21 cellular contexts compared by ENCODE assay signal in the genomic region with DNA sequence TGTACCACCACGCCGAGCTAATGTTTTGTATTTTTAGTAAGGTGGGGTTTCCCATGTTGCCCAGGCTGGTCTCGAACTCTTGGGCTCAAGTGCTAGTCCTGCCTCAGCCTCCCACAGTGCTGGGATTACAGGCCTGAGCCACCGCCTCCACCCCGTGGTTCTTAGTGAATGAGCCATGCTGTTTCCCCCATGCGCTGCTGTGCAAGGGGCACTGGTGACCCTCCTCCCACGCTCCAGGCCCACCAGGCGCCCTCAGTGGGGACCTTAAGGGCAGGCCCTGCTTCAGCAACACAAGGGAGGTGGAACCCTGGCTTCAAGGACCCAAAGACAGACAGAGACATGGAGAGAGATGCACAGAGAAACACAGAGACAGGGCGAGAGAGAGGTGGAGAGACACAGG. TPM values are rescaled to one million over a fixed set of nuclear protein-coding genes. Genes with fewer than 3 reads are reported as not detected.
DNase-seq lines count a peak whose midpoint lies in the region; ATAC-seq, FAIRE-seq and TF ChIP-seq lines count a peak whose summit lies in the region.
"Had no signal": no experiment of that assay in that cellular context is flagged by ENCODE, and none has a peak within 500 bp of the region (broad histone marks: within the 10 kb centered on the region; RNA-seq: fewer than 3 reads in every experiment).

No MANE protein-coding gene starts in this region.

- no peak for TF ChIP-seq POLR2A in HepG2 (IDR thresholded peaks at IDR 0.05; ENCODE audit: insufficient read depth in 1 of 2, low read depth in 2 of 2, low read length in 2 of 2)
- TF ChIP-seq POLR2A in thyroid gland (IDR thresholded peaks at IDR 0.05): no peak

- ATAC-seq in HepG2 (no peak), GM21786 (IDR thresholded peaks at IDR 0.05; ENCODE audit: unreplicated experiment) (no peak)

- H3K27me3 ChIP-seq in liver (ENCODE audit: control insufficient read depth in 4 of 4, insufficient read depth in 4 of 4, low read length in 3 of 4) (no peaks in the 10 kb centered on the region), HepG2 (ENCODE audit: control insufficient read depth in 1 of 2, insufficient read depth in 2 of 2, low read length in 2 of 2) (no peaks in the 10 kb centered on the region), endodermal cell (ENCODE audit: control insufficient read depth, insufficient read depth, low read length, poor library complexity, severe bottlenecking) (no peaks in the 10 kb centered on the region), thyroid gland (no peaks in the 10 kb centered on the region)
- H3K27me3 ChIP-seq: esophagus squamous epithelium had no signal

- peak overlapping the region; percentile 91 to 98 for H3K27ac ChIP-seq in liver (ENCODE audit: low read depth in 1 of 2, low read length in 2 of 2)
- H3K27ac ChIP-seq in HepG2 (ENCODE audit: extremely low read length, insufficient read depth, low read length): no peak overlapping the region
- H3K27ac ChIP-seq in endodermal cell (ENCODE audit: low read depth, low read length): no peak overlapping the region
- H3K27ac ChIP-seq in thyroid gland: peak overlapping the region in 2 of 3 donors; percentile 9 to 30

- peaks cover 3 to 11% (median 7%) of the 10 kb centered on the region in 4 donors for H3K36me3 ChIP-seq in liver (ENCODE audit: control insufficient read depth in 4 of 4, insufficient read depth in 3 of 4, low read depth in 1 of 4, low read length in 3 of 4)
- peaks cover 17 to 55% of the 10 kb centered on the region in 2 experiments; a peak in 4 of 5 replicates for H3K36me3 ChIP-seq in HepG2 (replicated peaks in 1 of 2; ENCODE audit: control insufficient read depth in 1 of 2, insufficient read depth in 2 of 2, low read length in 2 of 2)
- peaks cover 27% of the 10 kb centered on the region for H3K36me3 ChIP-seq in endodermal cell (ENCODE audit: control insufficient read depth, insufficient read depth, low read length)
- peaks cover 19 to 22% of the 10 kb centered on the region in 2 donors for H3K36me3 ChIP-seq in thyroid gland

- in situ Hi-C loops in HepG2 (cut with HindIII; ENCODE audit: extremely low pct_ligation_motif_present, low pct_unique_long_range_greater_than_20kb): no loop called here

- intact Hi-C loops in HepG2 (cut with micrococcal nuclease; ENCODE audit: unreplicated experiment): no loop called here
- intact Hi-C loops in activated CD4-positive, alpha-beta memory T cell treated with anti-CD3 and anti-CD28 coated beads for 36 hours (cut with micrococcal nuclease): loop anchor here (2.0 to 5.0 kb wide), 2 partner anchors 17 to 61 kb away; no protein-coding TSS in a partner anchor
- intact Hi-C loops in thyroid gland (cut with DNase I): no loop called here
- intact Hi-C loops in head of caudate nucleus (cut with DNase I): no loop called here

- BruUV-seq in HepG2 (replicated peaks; lab: Mats Ljungman, UMichigan): no TSS peak

- H3K4me1 ChIP-seq in liver (ENCODE audit: control insufficient read depth in 4 of 4, insufficient read depth in 4 of 4, low read length in 3 of 4): peaks cover 12 to 78% (median 63%) of the 10 kb centered on the region in 4 donors
- H3K4me1 ChIP-seq in HepG2 (ENCODE audit: insufficient read depth, low read length): peaks cover 40% of the 10 kb centered on the region
- no peaks in the 10 kb centered on the region for H3K4me1 ChIP-seq in endodermal cell (ENCODE audit: control insufficient read depth, insufficient read depth, low read length)
- H3K4me1 ChIP-seq in thyroid gland: peaks cover 26 to 31% of the 10 kb centered on the region in 2 donors

- peaks cover 24% of the 10 kb centered on the region for H3K4me1 Mint-ChIP-seq in activated CD4-positive, alpha-beta memory T cell treated with anti-CD3 and anti-CD28 coated beads for 36 hours (ENCODE audit: low read depth)
- no peaks in the 10 kb centered on the region for H3K4me1 Mint-ChIP-seq in endodermal cell

- WGBS in liver: 95% methylated on average over 9 of the region's 9 CpGs
- 98% methylated on average over 9 of the region's 9 CpGs for WGBS in HepG2 (ENCODE audit: low lambda C conversion rate)
- WGBS in endodermal cell (ENCODE audit: insufficient coverage in 1 of 2, insufficient read length in 1 of 2), 2 experiments: 95 to 98% methylated on average over 6 to 9 of the region's 9 CpGs
- WGBS in thyroid gland, 2 donors: 92 to 97% methylated on average over 6 to 9 of the region's 9 CpGs

- no peak for TF ChIP-seq RAD21 in liver (IDR thresholded peaks at IDR 0.05)
- no peak for TF ChIP-seq RAD21 in HepG2 (CRISPR knock-in tag; IDR thresholded peaks at IDR 0.05)

- H3K79me2 ChIP-seq in HepG2 (ENCODE audit: insufficient read depth, low read length): peaks cover 3% of the 10 kb centered on the region

- H3K9me3 ChIP-seq in liver (ENCODE audit: control insufficient read depth in 4 of 4, low read length in 3 of 4): no peaks in the 10 kb centered on the region
- no peaks in the 10 kb centered on the region for H3K9me3 ChIP-seq in HepG2 (ENCODE audit: low read length)
- no peaks in the 10 kb centered on the region for H3K9me3 ChIP-seq in endodermal cell (ENCODE audit: control insufficient read depth, low read length)
- H3K9me3 ChIP-seq in thyroid gland: no peaks in the 10 kb centered on the region
- H3K9me3 ChIP-seq: esophagus squamous epithelium, prostate gland had no signal

- H3K27me3 Mint-ChIP-seq in activated CD4-positive, alpha-beta memory T cell treated with anti-CD3 and anti-CD28 coated beads for 36 hours: no peaks in the 10 kb centered on the region
- no peaks in the 10 kb centered on the region for H3K27me3 Mint-ChIP-seq in endodermal cell (ENCODE audit: insufficient read depth)
- H3K27me3 Mint-ChIP-seq: activated B cell treated with CpG ODN at 0.5 μM for 24 hours, naive B cell had no signal

- peak overlapping the region; percentile 31 for H3K27ac Mint-ChIP-seq in activated CD4-positive, alpha-beta memory T cell treated with anti-CD3 and anti-CD28 coated beads for 36 hours
- H3K27ac Mint-ChIP-seq in endodermal cell: peak overlapping the region; percentile 45
- H3K27ac Mint-ChIP-seq: activated B cell treated with CpG ODN at 0.5 μM for 24 hours had no signal

- H3K4me2 ChIP-seq in HepG2 (ENCODE audit: low read depth, low read length): no peak overlapping the region
- H3K4me2 ChIP-seq: smooth muscle cell had no signal

- no peak overlapping the region for H2AFZ ChIP-seq in HepG2 (ENCODE audit: low read length)

- CTCF ChIA-PET in HepG2 (lab: Yijun Ruan, JAX; ENCODE audit: low intra/inter-chr PET ratio, low total read pairs): no interaction called here
- CTCF ChIA-PET in activated CD4-positive, alpha-beta memory T cell treated with anti-CD3 and anti-CD28 coated beads for 36 hours (lab: Charles Lee): interaction anchor here (2.1 kb wide), 1 partner anchor 28 kb away, joined by 11 read pairs; no protein-coding TSS in a partner anchor

- H3K9ac ChIP-seq in liver (ENCODE audit: low read depth in 1 of 2, low read length in 2 of 2): no peak overlapping the region
- no peak overlapping the region for H3K9ac ChIP-seq in HepG2 (ENCODE audit: insufficient read depth, low read depth, low read length)
- no peak overlapping the region for H3K9ac ChIP-seq in endodermal cell (ENCODE audit: extremely low read depth, low read length, poor library complexity, severe bottlenecking)
- H3K9ac ChIP-seq: KMS-11 had no signal

- POLR2A ChIA-PET in HepG2 (lab: Yijun Ruan, JAX): interaction anchor here (2.1 kb wide), 1 partner anchor 60 kb away, joined by 4 read pairs; no protein-coding TSS in a partner anchor
- POLR2A ChIA-PET in activated CD4-positive, alpha-beta memory T cell treated with anti-CD3 and anti-CD28 coated beads for 36 hours (lab: Charles Lee): no interaction called here

- H4K20me1 ChIP-seq in HepG2 (ENCODE audit: insufficient read depth, low read length): no peaks in the 10 kb centered on the region

- no peak for DNase-seq in HepG2 (ENCODE audit: low spot score)
- no peak for DNase-seq in activated CD4-positive, alpha-beta memory T cell treated with anti-CD3 and anti-CD28 coated beads for 36 hours
- DNase-seq in endodermal cell: peak; percentile 37
- no peak for DNase-seq in thyroid gland
- DNase-seq in head of caudate nucleus: no peak
- DNase-seq: activated B cell treated with CpG ODN at 0.5 μM for 24 hours; activated CD8-positive, alpha-beta memory T cell treated with anti-CD3 and anti-CD28 coated beads, Interleukin-2, amount 50 U/mL, for 4 hours; esophagus squamous epithelium; HCEC 1CT; naive B cell; NCI-H2081 treated with DMSO at 0.1 percent for 48 hours; NCI-H510A treated with DMSO at 0.1 percent for 48 hours; SHP77; stimulated activated CD8-positive, alpha-beta memory T cell treated with anti-CD3 and anti-CD28 coated beads, Interleukin-4, amount 100 ng/mL, for 48 hours had no signal

- H3K36me3 Mint-ChIP-seq in activated CD4-positive, alpha-beta memory T cell treated with anti-CD3 and anti-CD28 coated beads for 36 hours: peaks cover 8% of the 10 kb centered on the region
- H3K36me3 Mint-ChIP-seq in endodermal cell (ENCODE audit: low read depth): peaks cover 17% of the 10 kb centered on the region

- TF ChIP-seq CTCF in liver (IDR thresholded peaks at IDR 0.05; ENCODE audit: low read depth, low read length, missing input control): no peak
- TF ChIP-seq CTCF in HepG2 (CRISPR knock-in tag; IDR thresholded peaks at IDR 0.05): no peak
- no peak for TF ChIP-seq CTCF in endodermal cell (conservative IDR thresholded peaks at IDR 0.05)
- no peak for TF ChIP-seq CTCF in thyroid gland (IDR thresholded peaks at IDR 0.05)

- H3K9me3 Mint-ChIP-seq in activated CD4-positive, alpha-beta memory T cell treated with anti-CD3 and anti-CD28 coated beads for 36 hours: no peaks in the 10 kb centered on the region
- no peaks in the 10 kb centered on the region for H3K9me3 Mint-ChIP-seq in endodermal cell
- H3K9me3 Mint-ChIP-seq: activated B cell treated with CpG ODN at 0.5 μM for 24 hours, naive B cell had no signal

- H3K4me3 Mint-ChIP-seq in activated CD4-positive, alpha-beta memory T cell treated with anti-CD3 and anti-CD28 coated beads for 36 hours: no peak overlapping the region
- no peak overlapping the region for H3K4me3 Mint-ChIP-seq in endodermal cell
- H3K4me3 Mint-ChIP-seq: activated B cell treated with CpG ODN at 0.5 μM for 24 hours, naive B cell had no signal

- FAIRE-seq in HepG2 (lab: Jason Lieb, UNC): no peak
- FAIRE-seq: bronchial epithelial cell, G401.6 had no signal

- H3K4me3 ChIP-seq in liver (ENCODE audit: low read depth in 1 of 3, low read length in 3 of 3) (no peak overlapping the region), HepG2 (replicated peaks in 1 of 3; ENCODE audit: insufficient read depth in 1 of 3, low read depth in 2 of 3, low read length in 3 of 3) (no peak overlapping the region), endodermal cell (ENCODE audit: low read length) (no peak overlapping the region), thyroid gland (replicated peaks in 1 of 3) (no peak overlapping the region)
- H3K4me3 ChIP-seq: esophagus squamous epithelium, prostate gland, smooth muscle cell had no signal

- TF ChIP-seq EP300 in HepG2 (IDR thresholded peaks at IDR 0.05; ENCODE audit: low read depth in 2 of 2, low read length in 2 of 2) (no peak), HepG2 (CRISPR knock-in tag; IDR thresholded peaks at IDR 0.05; ENCODE audit: borderline replicate concordance) (no peak)

RNA-seq across cellular contexts. Expression of a gene that starts 15.4 kb away (rescaled TPM):
- total RNA-seq in liver: 10 to 100 TPM; 22.4 to 40.3 TPM
- polyA plus RNA-seq in liver: 10 to 100 TPM; 32.3 to 43.4 TPM
- 40.5 and 41.0 TPM in 2 replicates for total RNA-seq in HepG2 (2016; rRNA removed; fragmentation: Illumina TruSeq; extraction: Trizol)
- 10.3 and 11.1 TPM in 2 replicates for total RNA-seq in HepG2 (2016; cell fraction: cytosol; rRNA removed; fragmentation: Illumina TruSeq; extraction: Trizol; ENCODE audit: low read depth)
- total RNA-seq in HepG2 (2016; cell fraction: insoluble cytoplasmic fraction; rRNA removed; fragmentation: Illumina TruSeq; extraction: Trizol): 42.6 and 42.7 TPM in 2 replicates
- total RNA-seq in HepG2 (2016; cell fraction: membrane; rRNA removed; fragmentation: Illumina TruSeq; extraction: Trizol): 18.6 and 20.4 TPM in 2 replicates
- total RNA-seq in HepG2 (2016; cell fraction: nucleus; rRNA removed; fragmentation: Illumina TruSeq; extraction: Trizol): 16.9 and 17.3 TPM in 2 replicates
- polyA plus RNA-seq in HepG2 (2011; rRNA removed): 28.0 and 28.9 TPM in 2 replicates
- 27.9 and 47.5 TPM in 2 replicates for polyA plus RNA-seq in HepG2 (2011; cell fraction: cytosol; rRNA removed)
- polyA plus RNA-seq in HepG2 (2011; cell fraction: nucleus; rRNA removed): 33.3 and 34.9 TPM in 2 replicates
- polyA plus RNA-seq in HepG2 (2012): 17.6 and 17.9 TPM in 2 replicates
- 13.1 and 13.9 TPM in 2 replicates for polyA plus RNA-seq in HepG2 (2016; cell fraction: cytosol; fragmentation: Illumina TruSeq; extraction: Trizol; ENCODE audit: low read depth)
- 49.7 and 50.3 TPM in 2 replicates for polyA plus RNA-seq in HepG2 (2016; cell fraction: insoluble cytoplasmic fraction; fragmentation: Illumina TruSeq; extraction: Trizol; ENCODE audit: low read depth)
- polyA plus RNA-seq in HepG2 (2016; cell fraction: membrane; fragmentation: Illumina TruSeq; extraction: Trizol; ENCODE audit: low read depth): 15.2 and 17.7 TPM in 2 replicates
- polyA plus RNA-seq in HepG2 (2016; cell fraction: nucleus; fragmentation: Illumina TruSeq; extraction: Trizol; ENCODE audit: insufficient read depth, low read depth): 32.3 and 35.4 TPM in 2 replicates
- polyA minus RNA-seq in HepG2 (2011; rRNA and poly(A)+ RNA removed; ENCODE audit: low replicate concordance): 14.3 and 41.1 TPM in 2 replicates
- 8.9 and 10.9 TPM in 2 replicates for polyA minus RNA-seq in HepG2 (2011; cell fraction: cytosol; rRNA and poly(A)+ RNA removed)
- polyA minus RNA-seq in HepG2 (2011; cell fraction: nucleus; rRNA and poly(A)+ RNA removed): 10.6 and 11.6 TPM in 2 replicates
- total RNA-seq in activated CD4-positive, alpha-beta memory T cell treated with anti-CD3 and anti-CD28 coated beads for 36 hours: 10 to 100 TPM; 22.2 to 23.6 TPM
- total RNA-seq in endodermal cell: 10 to 100 TPM; 38.6 to 40.7 TPM
- polyA plus RNA-seq in endodermal cell (2013, experiment 1 of 2): 36.4 TPM
- 33.5 TPM for polyA plus RNA-seq in endodermal cell (2013, experiment 2 of 2)
- 10 to 100 TPM; 27.0 to 61.1 (median 38.9) TPM for total RNA-seq in thyroid gland

RNA-seq across cellular contexts. Expression of a gene that starts 53.4 kb away (rescaled TPM):
- 10 to 100 TPM; 15.9 to 35.7 TPM for total RNA-seq in liver
- polyA plus RNA-seq in liver: 10 to 100 TPM; 21.9 to 29.9 TPM
- 11.9 and 14.8 TPM in 2 replicates for total RNA-seq in HepG2 (2016; rRNA removed; fragmentation: Illumina TruSeq; extraction: Trizol)
- 6.7 and 12.0 TPM in 2 replicates for total RNA-seq in HepG2 (2016; cell fraction: cytosol; rRNA removed; fragmentation: Illumina TruSeq; extraction: Trizol; ENCODE audit: low read depth)
- 13.0 and 13.6 TPM in 2 replicates for total RNA-seq in HepG2 (2016; cell fraction: insoluble cytoplasmic fraction; rRNA removed; fragmentation: Illumina TruSeq; extraction: Trizol)
- total RNA-seq in HepG2 (2016; cell fraction: membrane; rRNA removed; fragmentation: Illumina TruSeq; extraction: Trizol): 14.0 and 16.7 TPM in 2 replicates
- total RNA-seq in HepG2 (2016; cell fraction: nucleus; rRNA removed; fragmentation: Illumina TruSeq; extraction: Trizol): 17.0 and 22.2 TPM in 2 replicates
- 11.6 and 12.6 TPM in 2 replicates for polyA plus RNA-seq in HepG2 (2011; rRNA removed)
- 4.9 and 6.2 TPM in 2 replicates for polyA plus RNA-seq in HepG2 (2011; cell fraction: cytosol; rRNA removed)
- polyA plus RNA-seq in HepG2 (2011; cell fraction: nucleus; rRNA removed): 87.1 and 98.5 TPM in 2 replicates
- polyA plus RNA-seq in HepG2 (2012): 31.8 and 31.9 TPM in 2 replicates
- 3.9 and 4.3 TPM in 2 replicates for polyA plus RNA-seq in HepG2 (2016; cell fraction: cytosol; fragmentation: Illumina TruSeq; extraction: Trizol; ENCODE audit: low read depth)
- polyA plus RNA-seq in HepG2 (2016; cell fraction: insoluble cytoplasmic fraction; fragmentation: Illumina TruSeq; extraction: Trizol; ENCODE audit: low read depth): 22.5 and 31.3 TPM in 2 replicates
- polyA plus RNA-seq in HepG2 (2016; cell fraction: membrane; fragmentation: Illumina TruSeq; extraction: Trizol; ENCODE audit: low read depth): 11.4 and 11.5 TPM in 2 replicates
- 54.4 and 55.4 TPM in 2 replicates for polyA plus RNA-seq in HepG2 (2016; cell fraction: nucleus; fragmentation: Illumina TruSeq; extraction: Trizol; ENCODE audit: insufficient read depth, low read depth)
- 12.5 and 23.7 TPM in 2 replicates for polyA minus RNA-seq in HepG2 (2011; rRNA and poly(A)+ RNA removed; ENCODE audit: low replicate concordance)
- polyA minus RNA-seq in HepG2 (2011; cell fraction: cytosol; rRNA and poly(A)+ RNA removed): 16.2 and 19.1 TPM in 2 replicates
- polyA minus RNA-seq in HepG2 (2011; cell fraction: nucleus; rRNA and poly(A)+ RNA removed): 26.4 and 28.5 TPM in 2 replicates
- total RNA-seq in activated CD4-positive, alpha-beta memory T cell treated with anti-CD3 and anti-CD28 coated beads for 36 hours: 10 to 100 TPM; 72.7 to 73.2 TPM
- 10 to 100 TPM; 66.9 to 71.4 TPM for total RNA-seq in endodermal cell
- 52.3 TPM for polyA plus RNA-seq in endodermal cell (2013, experiment 1 of 2)
- 45.0 TPM for polyA plus RNA-seq in endodermal cell (2013, experiment 2 of 2)
- 10 to 100 TPM; 32.5 to 86.4 (median 57.6) TPM for total RNA-seq in thyroid gland

RNA-seq across cellular contexts. Expression of a gene that starts 56.1 kb away (rescaled TPM):
- total RNA-seq in liver (10 to 100 TPM in 1 of 2 donors, 1 to 10 TPM in 1; 4.1 to 14.0 TPM), HepG2 (2016; rRNA removed; fragmentation: Illumina TruSeq; extraction: Trizol) (6.6 and 15.9 TPM in 2 replicates), endodermal cell (10 to 100 TPM; 32.4 to 41.0 TPM), thyroid gland (10 to 100 TPM; 22.9 to 35.3 (median 25.1) TPM)
- polyA plus RNA-seq in liver (1 to 10 TPM; 4.0 to 5.3 TPM), HepG2 (2011; rRNA removed) (11.4 and 14.4 TPM in 2 replicates)
- 34.4 and 34.9 TPM in 2 replicates for total RNA-seq in HepG2 (2016; cell fraction: cytosol; rRNA removed; fragmentation: Illumina TruSeq; extraction: Trizol; ENCODE audit: low read depth)
- total RNA-seq in HepG2 (2016; cell fraction: insoluble cytoplasmic fraction; rRNA removed; fragmentation: Illumina TruSeq; extraction: Trizol): 6.2 and 13.8 TPM in 2 replicates
- total RNA-seq in HepG2 (2016; cell fraction: membrane; rRNA removed; fragmentation: Illumina TruSeq; extraction: Trizol): 29.2 and 30.9 TPM in 2 replicates
- total RNA-seq in HepG2 (2016; cell fraction: nucleus; rRNA removed; fragmentation: Illumina TruSeq; extraction: Trizol): 17.3 and 17.4 TPM in 2 replicates
- polyA plus RNA-seq in HepG2 (2011; cell fraction: cytosol; rRNA removed): 5.8 and 7.5 TPM in 2 replicates
- 58.0 and 68.7 TPM in 2 replicates for polyA plus RNA-seq in HepG2 (2011; cell fraction: nucleus; rRNA removed)
- 6.3 and 7.6 TPM in 2 replicates for polyA plus RNA-seq in HepG2 (2012)
- polyA plus RNA-seq in HepG2 (2016; cell fraction: cytosol; fragmentation: Illumina TruSeq; extraction: Trizol; ENCODE audit: low read depth): 2.4 and 2.5 TPM in 2 replicates
- polyA plus RNA-seq in HepG2 (2016; cell fraction: insoluble cytoplasmic fraction; fragmentation: Illumina TruSeq; extraction: Trizol; ENCODE audit: low read depth): 3.9 and 5.0 TPM in 2 replicates
- 3.0 and 4.2 TPM in 2 replicates for polyA plus RNA-seq in HepG2 (2016; cell fraction: membrane; fragmentation: Illumina TruSeq; extraction: Trizol; ENCODE audit: low read depth)
- polyA plus RNA-seq in HepG2 (2016; cell fraction: nucleus; fragmentation: Illumina TruSeq; extraction: Trizol; ENCODE audit: insufficient read depth, low read depth): 32.9 and 37.2 TPM in 2 replicates
- 23.8 and 32.8 TPM in 2 replicates for polyA minus RNA-seq in HepG2 (2011; rRNA and poly(A)+ RNA removed; ENCODE audit: low replicate concordance)
- polyA minus RNA-seq in HepG2 (2011; cell fraction: cytosol; rRNA and poly(A)+ RNA removed): 3.9 and 4.8 TPM in 2 replicates
- polyA minus RNA-seq in HepG2 (2011; cell fraction: nucleus; rRNA and poly(A)+ RNA removed): 25.6 and 28.0 TPM in 2 replicates
- 10 to 100 TPM; 11.7 to 13.3 TPM for total RNA-seq in activated CD4-positive, alpha-beta memory T cell treated with anti-CD3 and anti-CD28 coated beads for 36 hours
- polyA plus RNA-seq in endodermal cell (2013, experiment 1 of 2): 20.9 TPM
- 19.6 TPM for polyA plus RNA-seq in endodermal cell (2013, experiment 2 of 2)

RNA-seq across cellular contexts. Expression of a gene that starts 56.3 kb away (rescaled TPM):
- total RNA-seq in liver: under 1 TPM; 0.42 to 0.70 TPM
- polyA plus RNA-seq in liver: under 1 TPM; 0.33 to 0.75 TPM
- 0.38 and 0.44 TPM in 2 replicates for total RNA-seq in HepG2 (2016; rRNA removed; fragmentation: Illumina TruSeq; extraction: Trizol)
- 0.44 and 0.81 TPM in 2 replicates for total RNA-seq in HepG2 (2016; cell fraction: cytosol; rRNA removed; fragmentation: Illumina TruSeq; extraction: Trizol; ENCODE audit: low read depth)
- total RNA-seq in HepG2 (2016; cell fraction: insoluble cytoplasmic fraction; rRNA removed; fragmentation: Illumina TruSeq; extraction: Trizol): 0.15 TPM in 1 of 2 replicates, not detected in the other
- 0.14 and 0.65 TPM in 2 replicates for total RNA-seq in HepG2 (2016; cell fraction: membrane; rRNA removed; fragmentation: Illumina TruSeq; extraction: Trizol)
- 0.31 TPM in 1 of 2 replicates, not detected in the other for total RNA-seq in HepG2 (2016; cell fraction: nucleus; rRNA removed; fragmentation: Illumina TruSeq; extraction: Trizol)
- polyA plus RNA-seq in HepG2 (2011; rRNA removed): 0.27 TPM in 1 of 2 replicates, not detected in the other
- polyA plus RNA-seq in HepG2 (2011; cell fraction: cytosol; rRNA removed): 0.03 and 0.16 TPM in 2 replicates
- polyA plus RNA-seq in HepG2 (2011; cell fraction: nucleus; rRNA removed): not detected in 2 replicates
- 0.12 and 0.21 TPM in 2 replicates for polyA plus RNA-seq in HepG2 (2012)
- 0.15 and 0.24 TPM in 2 replicates for polyA plus RNA-seq in HepG2 (2016; cell fraction: cytosol; fragmentation: Illumina TruSeq; extraction: Trizol; ENCODE audit: low read depth)
- 0.34 and 0.57 TPM in 2 replicates for polyA plus RNA-seq in HepG2 (2016; cell fraction: insoluble cytoplasmic fraction; fragmentation: Illumina TruSeq; extraction: Trizol; ENCODE audit: low read depth)
- polyA plus RNA-seq in HepG2 (2016; cell fraction: membrane; fragmentation: Illumina TruSeq; extraction: Trizol; ENCODE audit: low read depth): 0.17 and 0.40 TPM in 2 replicates
- not detected in 2 replicates for polyA plus RNA-seq in HepG2 (2016; cell fraction: nucleus; fragmentation: Illumina TruSeq; extraction: Trizol; ENCODE audit: insufficient read depth, low read depth)
- polyA minus RNA-seq in HepG2 (2011; rRNA and poly(A)+ RNA removed; ENCODE audit: low replicate concordance): 0.70 TPM in 1 of 2 replicates, not detected in the other
- polyA minus RNA-seq in HepG2 (2011; cell fraction: cytosol; rRNA and poly(A)+ RNA removed): not detected in 2 replicates
- polyA minus RNA-seq in HepG2 (2011; cell fraction: nucleus; rRNA and poly(A)+ RNA removed): 0.50 TPM in 1 of 2 replicates, not detected in the other
- total RNA-seq in activated CD4-positive, alpha-beta memory T cell treated with anti-CD3 and anti-CD28 coated beads for 36 hours: under 1 TPM in 1 of 2 experiments, not detected in 1; 0.31 TPM
- total RNA-seq in endodermal cell: under 1 TPM; 0.35 to 0.64 TPM
- 0.82 TPM for polyA plus RNA-seq in endodermal cell (2013, experiment 1 of 2)
- 1.2 TPM for polyA plus RNA-seq in endodermal cell (2013, experiment 2 of 2)
- 1 to 10 TPM in 3 of 4 donors, under 1 TPM in 1; 0.25 to 4.1 (median 2.8) TPM for total RNA-seq in thyroid gland
- total RNA-seq: smooth muscle cell had no signal

Comparison
In these comparisons a context has a peak if more than half of its experiments do, and no peak if none do; other contexts are left out.
1. H3K27ac ChIP-seq: peak in liver (2 of 2) and thyroid gland (2 of 3); none in HepG2 (single experiment) and endodermal cell (single experiment).